In the genomic region with DNA sequence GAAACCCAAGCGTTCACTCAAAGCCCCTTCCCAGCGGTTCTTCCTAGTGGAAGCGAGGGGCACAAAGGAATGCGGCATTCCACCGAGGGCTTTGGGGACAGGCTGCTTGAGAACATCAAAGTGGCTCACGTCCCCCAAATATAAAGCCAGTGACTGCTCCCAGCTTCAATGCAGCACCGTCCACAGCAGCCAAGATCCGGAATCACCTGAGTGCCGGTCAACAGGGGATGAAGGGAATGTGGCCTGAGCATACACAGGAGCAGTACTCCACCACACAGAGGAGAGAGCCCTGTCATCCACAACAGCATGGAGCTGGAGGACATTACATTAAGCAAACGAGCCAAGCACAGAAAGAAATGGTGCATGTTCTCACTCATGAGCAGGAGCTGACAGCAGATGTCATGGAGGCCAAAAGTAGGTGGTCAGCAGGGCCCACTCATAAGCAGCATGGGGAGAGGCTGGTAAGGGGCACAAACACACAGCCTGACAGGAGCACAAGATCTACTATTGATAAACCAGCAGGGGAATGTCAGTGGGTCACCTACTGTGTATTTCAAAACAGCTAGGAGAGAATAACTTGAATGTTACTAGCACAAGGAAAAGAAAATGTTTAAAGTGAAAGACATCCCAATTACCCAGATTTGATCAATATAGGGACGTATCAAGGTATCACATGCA, we compare ENCODE assay signal across 17 cellular contexts.
DNase-seq lines count a peak whose midpoint lies in the region; ATAC-seq and TF ChIP-seq lines count a peak whose summit lies in the region.
"Had no signal": no experiment of that assay in that cellular context is flagged by ENCODE, and none has a peak within 500 bp of the region (broad histone marks: within the 10 kb centered on the region; RNA-seq: fewer than 3 reads in every experiment).

No MANE protein-coding gene starts in this region.

- H3K36me3 Mint-ChIP-seq in chondrocyte (ENCODE audit: low read depth) (no peaks in the 10 kb centered on the region), type B pancreatic cell (peaks cover 3% of the 10 kb centered on the region)
- H3K36me3 Mint-ChIP-seq: IgD-negative memory B cell, T-cell had no signal

- no peak overlapping the region for H3K4me3 ChIP-seq in muscle layer of colon (ENCODE audit: low read depth in 1 of 2, low read length in 2 of 2)
- H3K4me3 ChIP-seq: body of pancreas, skin epidermis had no signal

- no peak overlapping the region for H3K9ac ChIP-seq in muscle layer of colon (ENCODE audit: low read length)

- no peak overlapping the region for H3K4me3 Mint-ChIP-seq in chondrocyte (ENCODE audit: unreplicated experiment)
- no peak overlapping the region for H3K4me3 Mint-ChIP-seq in type B pancreatic cell
- H3K4me3 Mint-ChIP-seq: activated T-helper 1 cell treated with anti-CD3 and anti-CD28 coated beads, Interleukin-12 subunit alpha, Interleukin-12 subunit beta, Interleukin-2, Interleukin-4 antibody, amounts not matched to agents 30 ng/mL and 10 ng/mL and 1 ng/mL, durations not matched to agents 14 hours and 24 hours and 36 hours; IgD-negative memory B cell; T-cell had no signal

- peak; percentile 34 for ATAC-seq in Right ventricle myocardium superior (ENCODE audit: poor library complexity)
- ATAC-seq in GM18870 (IDR thresholded peaks at IDR 0.05; ENCODE audit: unreplicated experiment), result no peak
- ATAC-seq in foreskin keratinocyte, result no peak
- ATAC-seq: body of pancreas, T-cell had no signal

- no peak for DNase-seq in Right ventricle myocardium superior
- no peak for DNase-seq in cardiac septum (ENCODE audit: low spot score)
- no peak for DNase-seq in chondrocyte (ENCODE audit: low spot score)
- no peak for DNase-seq in type B pancreatic cell (ENCODE audit: extremely low spot score, unreplicated experiment)
- DNase-seq in foreskin keratinocyte, result no peak
- no peak for DNase-seq in NCI-H345 (lab: John Stamatoyannopoulos, UW)
- DNase-seq: activated CD4-positive, CD25-positive, alpha-beta regulatory T cell treated with anti-CD3 and anti-CD28 coated beads, Interleukin-2, amount 50 U/mL, for 72 hours; body of pancreas; foreskin melanocyte; NCI-H1092; NCI-H2171 treated with DMSO at 0.1 percent for 48 hours; T-cell had no signal

- H3K4me1 ChIP-seq in muscle layer of colon (ENCODE audit: insufficient read depth, low read length), result peaks cover 78% of the 10 kb centered on the region
- H3K4me1 ChIP-seq in foreskin keratinocyte, result peaks cover 7% of the 10 kb centered on the region

- H3K4me1 Mint-ChIP-seq in chondrocyte (ENCODE audit: low read depth) (peaks cover 82% of the 10 kb centered on the region), type B pancreatic cell (ENCODE audit: unreplicated experiment) (peaks cover 72% of the 10 kb centered on the region)

- no peaks in the 10 kb centered on the region for H3K36me3 ChIP-seq in muscle layer of colon (ENCODE audit: insufficient read depth, low read length)

- H3K9me3 ChIP-seq in muscle layer of colon (ENCODE audit: low read length), result no peaks in the 10 kb centered on the region
- H3K9me3 ChIP-seq: body of pancreas had no signal

- H3K27ac Mint-ChIP-seq in chondrocyte (ENCODE audit: unreplicated experiment), result peak overlapping the region; percentile 18
- H3K27ac Mint-ChIP-seq in type B pancreatic cell, result peak overlapping the region; percentile 76
- H3K27ac Mint-ChIP-seq: activated T-helper 1 cell treated with anti-CD3 and anti-CD28 coated beads, Interleukin-12 subunit alpha, Interleukin-12 subunit beta, Interleukin-2, Interleukin-4 antibody, amounts not matched to agents 30 ng/mL and 10 ng/mL and 1 ng/mL, durations not matched to agents 14 hours and 24 hours and 36 hours; IgD-negative memory B cell had no signal

- TF ChIP-seq CTCF in chondrocyte (IDR thresholded peaks at IDR 0.05) (no peak), type B pancreatic cell (conservative IDR thresholded peaks at IDR 0.05) (no peak), foreskin keratinocyte (conservative IDR thresholded peaks at IDR 0.05) (no peak)

- H3K27ac ChIP-seq in muscle layer of colon (ENCODE audit: low read depth, low read length), result peak overlapping the region; percentile 14
- no peak overlapping the region for H3K27ac ChIP-seq in foreskin keratinocyte
- H3K27ac ChIP-seq: skin epidermis had no signal

- intact Hi-C loops in Right ventricle myocardium superior (cut with DNase I), result no loop called here
- intact Hi-C loops in cardiac septum (cut with DNase I), result loop anchor here (10.0 kb wide), 1 partner anchor 95 kb away; no protein-coding TSS in a partner anchor

- no peaks in the 10 kb centered on the region for H3K27me3 ChIP-seq in muscle layer of colon (ENCODE audit: control insufficient read depth in 1 of 2, insufficient read depth in 2 of 2, low read length in 2 of 2)
- H3K27me3 ChIP-seq in foreskin keratinocyte, result no peaks in the 10 kb centered on the region
- H3K27me3 ChIP-seq: body of pancreas had no signal

- H3K27me3 Mint-ChIP-seq in chondrocyte (ENCODE audit: low read depth) (no peaks in the 10 kb centered on the region), type B pancreatic cell (peaks cover 3% of the 10 kb centered on the region)
- H3K27me3 Mint-ChIP-seq: T-cell had no signal

- H3K9me3 Mint-ChIP-seq in chondrocyte (ENCODE audit: low read depth), result no peaks in the 10 kb centered on the region
- no peaks in the 10 kb centered on the region for H3K9me3 Mint-ChIP-seq in type B pancreatic cell
- H3K9me3 Mint-ChIP-seq: activated T-helper 1 cell treated with anti-CD3 and anti-CD28 coated beads, Interleukin-12 subunit alpha, Interleukin-12 subunit beta, Interleukin-2, Interleukin-4 antibody, amounts not matched to agents 30 ng/mL and 10 ng/mL and 1 ng/mL, durations not matched to agents 14 hours and 24 hours and 36 hours; T-cell had no signal
